8 cellular contexts compared by ENCODE assay signal in genomic region chr3:197554562-197555280, GRCh38. TPM values are rescaled to one million over a fixed set of nuclear protein-coding genes. Genes with fewer than 3 reads are reported as not detected.
DNase-seq lines count a peak whose midpoint lies in the region; ATAC-seq, FAIRE-seq and TF ChIP-seq lines count a peak whose summit lies in the region.

No MANE protein-coding gene starts in this region.

- H3K4me1 ChIP-seq in right atrium auricular region (peaks cover 0 to 28% of the 10 kb centered on the region in 2 donors), psoas muscle (peaks cover 12% of the 10 kb centered on the region)

- peaks cover 19% of the 10 kb centered on the region for H3K27me3 Mint-ChIP-seq in T-helper 1 cell treated with Interleukin-12 subunit alpha and Interleukin-12 subunit beta and Interleukin-4 antibody, amounts not matched to agents 30 μg/mL and 1 μg/mL, for 36 hours (ENCODE audit: low read depth)

- H3K4me3 ChIP-seq in right atrium auricular region, result peak overlapping the region; percentile 67 to 79
- H3K4me3 ChIP-seq in psoas muscle, result peak overlapping the region; percentile 86

- ATAC-seq in HG02884 (IDR thresholded peaks at IDR 0.05; ENCODE audit: unreplicated experiment) (peak; percentile 96), psoas muscle (peak; percentile 98 to 99 (median 98))

- H3K36me3 Mint-ChIP-seq in T-helper 1 cell treated with Interleukin-12 subunit alpha and Interleukin-12 subunit beta and Interleukin-4 antibody, amounts not matched to agents 30 μg/mL and 1 μg/mL, for 36 hours (ENCODE audit: low read depth), result peaks cover 14% of the 10 kb centered on the region

- TF ChIP-seq CTCF in right atrium auricular region (IDR thresholded peaks at IDR 0.05) (peak; percentile 21 to 60), psoas muscle (IDR thresholded peaks at IDR 0.05) (peak; percentile 55)

- TF ChIP-seq POLR2A in GM15510 (IDR thresholded peaks at IDR 0.05; ENCODE audit: borderline replicate concordance, extremely low read depth, insufficient read length), result peak; percentile 79

- no peaks in the 10 kb centered on the region for H3K9me3 Mint-ChIP-seq in T-helper 1 cell treated with Interleukin-12 subunit alpha and Interleukin-12 subunit beta and Interleukin-4 antibody, amounts not matched to agents 30 μg/mL and 1 μg/mL, for 36 hours

- H3K27me3 ChIP-seq in right atrium auricular region, result peaks cover 0 to 2% of the 10 kb centered on the region in 2 donors
- H3K27me3 ChIP-seq in psoas muscle (ENCODE audit: insufficient read depth in 3 of 3, low read length in 2 of 3), result peaks cover 0 to 13% (median 0%) of the 10 kb centered on the region in 3 donors

- no peaks in the 10 kb centered on the region for H3K36me3 ChIP-seq in right atrium auricular region
- H3K36me3 ChIP-seq in psoas muscle (ENCODE audit: insufficient read depth in 1 of 2, low read depth in 1 of 2), result no peaks in the 10 kb centered on the region

- DNase-seq in NCI-H1694 (lab: John Stamatoyannopoulos, UW), result peak; percentile 94
- DNase-seq in anterior cingulate cortex (lab: John Stamatoyannopoulos, UW), result peak; percentile 73 to 99 (median 97)
- peak; percentile 93 for DNase-seq in right atrium auricular region (ENCODE audit: low spot score)
- DNase-seq in psoas muscle, result peak; percentile 93 to 97
- DNase-seq in urothelium cell line (ENCODE audit: low spot score), result peak; percentile 97

- H3K27ac Mint-ChIP-seq in T-helper 1 cell treated with Interleukin-12 subunit alpha and Interleukin-12 subunit beta and Interleukin-4 antibody, amounts not matched to agents 30 μg/mL and 1 μg/mL, for 36 hours, result peak overlapping the region; percentile 90

- H3K27ac ChIP-seq in right atrium auricular region (peak overlapping the region; percentile 86 to 94), psoas muscle (peak overlapping the region; percentile 83)

- no peaks in the 10 kb centered on the region for H3K9me3 ChIP-seq in right atrium auricular region
- H3K9me3 ChIP-seq in psoas muscle, result no peaks in the 10 kb centered on the region

- no peak for FAIRE-seq in urothelium cell line (lab: Jason Lieb, UNC)

- peak overlapping the region; percentile 92 for H3K4me3 Mint-ChIP-seq in T-helper 1 cell treated with Interleukin-12 subunit alpha and Interleukin-12 subunit beta and Interleukin-4 antibody, amounts not matched to agents 30 μg/mL and 1 μg/mL, for 36 hours

- 0 to 1% (median 0%) methylated on average over 43 to 60 of the region's 60 CpGs for WGBS in psoas muscle, 3 donors

- H3K4me1 Mint-ChIP-seq in T-helper 1 cell treated with Interleukin-12 subunit alpha and Interleukin-12 subunit beta and Interleukin-4 antibody, amounts not matched to agents 30 μg/mL and 1 μg/mL, for 36 hours (ENCODE audit: low read depth), result peaks cover 32% of the 10 kb centered on the region

- intact Hi-C loops in psoas muscle (cut with DNase I), result no loop called here

RNA-seq across cellular contexts. Expression of gene BDH1, which starts 1.0 kb away (rescaled TPM):
- 10 to 100 TPM in 1 of 2 donors, 1 to 10 TPM in 1; 4.0 to 48.3 TPM for total RNA-seq in right atrium auricular region
- 10 to 100 TPM in 3 of 4 donors, 1 to 10 TPM in 1; 5.4 to 47.6 (median 16.6) TPM for total RNA-seq in psoas muscle
- polyA plus RNA-seq in psoas muscle, result 10 to 100 TPM in 2 of 3 donors, 1 to 10 TPM in 1; 5.6 to 23.8 (median 10.5) TPM

Comparison
In these comparisons a context has a peak if more than half of its experiments do, and no peak if none do; other contexts are left out.
1. Peak in every context shown above with its lines: DNase-seq, ATAC-seq, H3K4me3 ChIP-seq and H3K27ac ChIP-seq.